8 cellular contexts compared by ENCODE assay signal in genomic region chr2:135004005-135004746, GRCh38. TPM values are rescaled to one million over a fixed set of nuclear protein-coding genes. Genes with fewer than 3 reads are reported as not detected.
DNase-seq lines count a peak whose midpoint lies in the region; ATAC-seq and TF ChIP-seq lines count a peak whose summit lies in the region.

No MANE protein-coding gene starts in this region.

- peaks cover 5% of the 10 kb centered on the region for H3K4me1 Mint-ChIP-seq in activated naive CD4-positive, alpha-beta T cell treated with anti-CD3 and anti-CD28 coated beads for 36 hours (ENCODE audit: low read depth)

- H3K9me3 ChIP-seq in trophoblast cell (ENCODE audit: insufficient read depth, low read depth, low read length) = no peaks in the 10 kb centered on the region
- H3K9me3 ChIP-seq in upper lobe of left lung = no peaks in the 10 kb centered on the region

- peak; percentile 75 for DNase-seq in Daoy (ENCODE audit: low read depth)
- DNase-seq in SK-N-DZ (ENCODE audit: low spot score) = peak; percentile 63
- peak; percentile 79 for DNase-seq in activated naive CD4-positive, alpha-beta T cell treated with anti-CD3 and anti-CD28 coated beads for 36 hours
- peak; percentile 12 for DNase-seq in glomerular endothelial cell (ENCODE audit: extremely low read depth, low read depth, low spot score)
- peak; percentile 59 to 82 for DNase-seq in trophoblast cell
- DNase-seq in upper lobe of left lung = peak; percentile 63 to 90

- H3K14ac ChIP-seq in trophoblast cell (ENCODE audit: low read length) = no peak overlapping the region

- H3K4me1 ChIP-seq in trophoblast cell (ENCODE audit: control insufficient read depth in 1 of 2, insufficient read depth in 2 of 2, low read length in 2 of 2) (no peaks in the 10 kb centered on the region), upper lobe of left lung (peaks cover 0 to 9% (median 7%) of the 10 kb centered on the region in 4 donors)

- no peak for TF ChIP-seq POLR2A in upper lobe of left lung (IDR thresholded peaks at IDR 0.05)

- no peak overlapping the region for H3K27ac ChIP-seq in trophoblast cell (ENCODE audit: low read depth, low read length)
- H3K27ac ChIP-seq in upper lobe of left lung = no peak overlapping the region

- H3K4me3 Mint-ChIP-seq in activated naive CD4-positive, alpha-beta T cell treated with anti-CD3 and anti-CD28 coated beads for 36 hours = no peak overlapping the region

- no peaks in the 10 kb centered on the region for H3K27me3 ChIP-seq in trophoblast cell (ENCODE audit: insufficient read depth, low read length)
- H3K27me3 ChIP-seq in upper lobe of left lung = no peaks in the 10 kb centered on the region

- H2AFZ ChIP-seq in trophoblast cell (ENCODE audit: insufficient read depth, low read length, poor library complexity) = no peak overlapping the region

- peaks cover 12% of the 10 kb centered on the region for H3K27me3 Mint-ChIP-seq in activated naive CD4-positive, alpha-beta T cell treated with anti-CD3 and anti-CD28 coated beads for 36 hours (ENCODE audit: low read depth)

- TF ChIP-seq EP300 in upper lobe of left lung (IDR thresholded peaks at IDR 0.05) = no peak

- H3K18ac ChIP-seq in trophoblast cell (ENCODE audit: low read length) = no peak overlapping the region

- H3K79me1 ChIP-seq in trophoblast cell (ENCODE audit: low read length) = no peaks in the 10 kb centered on the region

- H3K4me3 ChIP-seq in trophoblast cell (ENCODE audit: low read depth, low read length) (no peak overlapping the region), upper lobe of left lung (no peak overlapping the region)

- no peaks in the 10 kb centered on the region for H3K9me3 Mint-ChIP-seq in activated naive CD4-positive, alpha-beta T cell treated with anti-CD3 and anti-CD28 coated beads for 36 hours

- no peak overlapping the region for H4K91ac ChIP-seq in trophoblast cell (ENCODE audit: low read depth, low read length)

- no peak overlapping the region for H3K23ac ChIP-seq in trophoblast cell (ENCODE audit: low read length)

- H3K36me3 ChIP-seq in trophoblast cell (ENCODE audit: control insufficient read depth in 1 of 2, insufficient read depth in 2 of 2, low read length in 2 of 2) = no peaks in the 10 kb centered on the region
- no peaks in the 10 kb centered on the region for H3K36me3 ChIP-seq in upper lobe of left lung

- peak; percentile 92 for TF ChIP-seq CTCF in LNCAP (IDR thresholded peaks at IDR 0.05)
- peak; percentile 60 to 83 (median 78) for TF ChIP-seq CTCF in upper lobe of left lung (IDR thresholded peaks at IDR 0.05)

- peak; percentile 89 for ATAC-seq in GM21737 (IDR thresholded peaks at IDR 0.05; ENCODE audit: unreplicated experiment)
- peak; percentile 89 to 96 for ATAC-seq in upper lobe of left lung (ENCODE audit: low FRiP score in 2 of 2)

- intact Hi-C loops in activated naive CD4-positive, alpha-beta T cell treated with anti-CD3 and anti-CD28 coated beads for 36 hours (cut with micrococcal nuclease) = loop anchor here (1.0 to 5.0 kb wide), 8 partner anchors 49 to 1380 kb away; partner anchors contain the start of genes R3HDM1, RAB3GAP1 and ZRANB3

- H4K8ac ChIP-seq in trophoblast cell (ENCODE audit: low read depth, low read length) = no peak overlapping the region

- H3K79me2 ChIP-seq in trophoblast cell (ENCODE audit: control insufficient read depth, insufficient read depth, low read length, poor library complexity) = no peaks in the 10 kb centered on the region

- no peaks in the 10 kb centered on the region for H3K36me3 Mint-ChIP-seq in activated naive CD4-positive, alpha-beta T cell treated with anti-CD3 and anti-CD28 coated beads for 36 hours (ENCODE audit: low read depth)

- H2BK120ac ChIP-seq in trophoblast cell (ENCODE audit: insufficient read depth, low read length, poor library complexity) = no peak overlapping the region

- H3K4me2 ChIP-seq in trophoblast cell (ENCODE audit: low read length) = no peak overlapping the region

- H3K27ac Mint-ChIP-seq in activated naive CD4-positive, alpha-beta T cell treated with anti-CD3 and anti-CD28 coated beads for 36 hours = no peak overlapping the region

- H2BK5ac ChIP-seq in trophoblast cell (ENCODE audit: low read depth, low read length, poor library complexity) = no peak overlapping the region

- no peak overlapping the region for H2BK12ac ChIP-seq in trophoblast cell (ENCODE audit: low read length)

- CTCF ChIA-PET in activated naive CD4-positive, alpha-beta T cell treated with anti-CD3 and anti-CD28 coated beads for 36 hours (lab: Charles Lee) = interaction anchor here (0.5 to 3.7 kb wide), 36 partner anchors 8 to 822 kb away, joined by 3 to 36 read pairs (median 4); no protein-coding TSS in a partner anchor

- no peak overlapping the region for H4K12ac ChIP-seq in trophoblast cell (ENCODE audit: low read depth, low read length)

- H3K9ac ChIP-seq in trophoblast cell (ENCODE audit: low read length) = no peak overlapping the region

- H2AK5ac ChIP-seq in trophoblast cell (ENCODE audit: low read length) = no peak overlapping the region

- no CpG with 5 or more reads among the region's 17 CpGs for WGBS in trophoblast cell (ENCODE audit: extremely low coverage, insufficient coverage, insufficient read length)
- WGBS in upper lobe of left lung, 2 donors = 6 to 9% methylated on average over 16 to 17 of the region's 17 CpGs

- H3K4ac ChIP-seq in trophoblast cell (ENCODE audit: low read depth, low read length) = no peak overlapping the region

RNA-seq across cellular contexts. Expression of gene MAP3K19, which starts 43.1 kb away (rescaled TPM):
- not detected in 2 replicates for total RNA-seq in Daoy (2014; rRNA removed; shearing (Covaris generic))
- polyA plus RNA-seq in SK-N-DZ (2014; cell fraction: cytosol; rRNA removed) = not detected in 2 replicates
- not detected in 2 replicates for polyA plus RNA-seq in SK-N-DZ (2014; cell fraction: nucleus; rRNA removed)
- not detected for total RNA-seq in activated naive CD4-positive, alpha-beta T cell treated with anti-CD3 and anti-CD28 coated beads for 36 hours
- total RNA-seq in glomerular endothelial cell = not detected in 2 replicates
- not detected in 2 replicates for polyA plus RNA-seq in trophoblast cell (2013)
- 10 to 100 TPM in 2 of 6 donors, 1 to 10 TPM in 3, under 1 TPM in 1; 0.34 to 45.7 (median 3.5) TPM for total RNA-seq in upper lobe of left lung

RNA-seq across cellular contexts. Expression of gene RAB3GAP1, which starts 47.9 kb away (rescaled TPM):
- total RNA-seq in Daoy (2014; rRNA removed; shearing (Covaris generic)) = 33.7 and 39.9 TPM in 2 replicates
- 22.7 and 29.2 TPM in 2 replicates for polyA plus RNA-seq in SK-N-DZ (2014; cell fraction: cytosol; rRNA removed)
- 12.3 and 13.2 TPM in 2 replicates for polyA plus RNA-seq in SK-N-DZ (2014; cell fraction: nucleus; rRNA removed)
- 10 to 100 TPM; 55.5 to 59.7 TPM for total RNA-seq in activated naive CD4-positive, alpha-beta T cell treated with anti-CD3 and anti-CD28 coated beads for 36 hours
- total RNA-seq in glomerular endothelial cell (37.2 and 50.1 TPM in 2 replicates), upper lobe of left lung (10 to 100 TPM; 30.9 to 51.0 (median 36.0) TPM)
- 26.5 and 27.1 TPM in 2 replicates for polyA plus RNA-seq in trophoblast cell (2013)

Comparison
In these comparisons a context has a peak if more than half of its experiments do, and no peak if none do; other contexts are left out.
1. DNase-seq: peak in every context shown above with its lines; median percentile 79 in activated naive CD4-positive, alpha-beta T cell treated with anti-CD3 and anti-CD28 coated beads for 36 hours; 76 in upper lobe of left lung; 75 in Daoy; 70 in trophoblast cell; 63 in SK-N-DZ; 12 in glomerular endothelial cell.